In the genomic region with DNA sequence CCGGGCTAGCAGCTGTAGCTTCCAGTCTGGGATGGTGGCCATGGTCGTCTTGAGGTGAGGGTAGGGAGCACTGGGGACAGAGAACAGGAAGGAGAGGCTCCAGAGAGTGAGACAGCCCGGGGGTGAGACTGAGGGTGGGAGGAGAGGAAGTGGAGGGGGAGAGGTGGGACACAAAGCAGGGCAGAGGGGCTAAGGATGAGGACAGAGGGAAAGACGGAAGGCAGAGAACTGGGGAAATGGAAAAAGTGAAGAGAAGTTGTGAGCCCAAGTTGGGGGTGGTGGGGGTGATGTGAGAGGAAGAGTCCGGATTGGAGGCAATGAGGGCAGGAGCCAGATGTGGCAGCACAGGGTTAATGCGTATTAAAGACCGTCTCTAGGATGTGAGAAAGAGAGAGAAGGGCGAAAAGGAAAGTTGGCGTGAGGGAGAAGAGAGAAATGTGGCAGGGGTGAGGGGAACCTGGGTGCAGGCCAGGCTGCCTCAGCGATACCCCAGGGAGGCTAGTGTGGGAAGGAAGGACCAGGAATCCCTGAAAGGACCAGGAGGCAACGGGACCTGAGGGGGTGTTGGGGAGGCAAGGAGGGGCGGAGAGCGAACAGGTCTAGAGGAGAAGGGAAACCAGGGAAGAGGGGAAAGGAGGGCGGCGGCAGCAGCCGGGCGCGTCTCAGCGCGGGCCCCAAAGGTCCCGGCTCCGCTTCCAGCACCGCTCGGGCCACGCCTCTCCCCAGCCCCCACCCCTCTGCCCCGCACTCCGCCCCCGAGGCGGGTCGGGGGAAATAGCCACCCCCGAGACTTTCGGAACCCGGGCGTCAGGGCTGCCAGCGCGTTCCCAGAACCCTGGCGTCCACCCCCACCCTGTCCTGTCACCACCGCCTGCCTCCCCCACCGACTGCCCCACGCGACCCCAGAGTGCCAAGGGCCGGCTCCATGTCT, we compare ENCODE assay signal across 1 cellular context.
TF ChIP-seq lines count a peak whose summit lies in the region.

A gene with protein sequence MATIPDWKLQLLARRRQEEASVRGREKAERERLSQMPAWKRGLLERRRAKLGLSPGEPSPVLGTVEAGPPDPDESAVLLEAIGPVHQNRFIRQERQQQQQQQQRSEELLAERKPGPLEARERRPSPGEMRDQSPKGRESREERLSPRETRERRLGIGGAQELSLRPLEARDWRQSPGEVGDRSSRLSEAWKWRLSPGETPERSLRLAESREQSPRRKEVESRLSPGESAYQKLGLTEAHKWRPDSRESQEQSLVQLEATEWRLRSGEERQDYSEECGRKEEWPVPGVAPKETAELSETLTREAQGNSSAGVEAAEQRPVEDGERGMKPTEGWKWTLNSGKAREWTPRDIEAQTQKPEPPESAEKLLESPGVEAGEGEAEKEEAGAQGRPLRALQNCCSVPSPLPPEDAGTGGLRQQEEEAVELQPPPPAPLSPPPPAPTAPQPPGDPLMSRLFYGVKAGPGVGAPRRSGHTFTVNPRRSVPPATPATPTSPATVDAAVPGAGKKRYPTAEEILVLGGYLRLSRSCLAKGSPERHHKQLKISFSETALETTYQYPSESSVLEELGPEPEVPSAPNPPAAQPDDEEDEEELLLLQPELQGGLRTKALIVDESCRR (minus strand): TSS at position 669 of the 931 bp plus-strand sequence. CDS start 627 bp downstream, at position 42.

TF ChIP-seq in HepG2, 621 proteins besides CTCF, POLR2A, EP300 and RAD21 (continued from another document and continues in another):
- TF ChIP-seq, protein P1, sequence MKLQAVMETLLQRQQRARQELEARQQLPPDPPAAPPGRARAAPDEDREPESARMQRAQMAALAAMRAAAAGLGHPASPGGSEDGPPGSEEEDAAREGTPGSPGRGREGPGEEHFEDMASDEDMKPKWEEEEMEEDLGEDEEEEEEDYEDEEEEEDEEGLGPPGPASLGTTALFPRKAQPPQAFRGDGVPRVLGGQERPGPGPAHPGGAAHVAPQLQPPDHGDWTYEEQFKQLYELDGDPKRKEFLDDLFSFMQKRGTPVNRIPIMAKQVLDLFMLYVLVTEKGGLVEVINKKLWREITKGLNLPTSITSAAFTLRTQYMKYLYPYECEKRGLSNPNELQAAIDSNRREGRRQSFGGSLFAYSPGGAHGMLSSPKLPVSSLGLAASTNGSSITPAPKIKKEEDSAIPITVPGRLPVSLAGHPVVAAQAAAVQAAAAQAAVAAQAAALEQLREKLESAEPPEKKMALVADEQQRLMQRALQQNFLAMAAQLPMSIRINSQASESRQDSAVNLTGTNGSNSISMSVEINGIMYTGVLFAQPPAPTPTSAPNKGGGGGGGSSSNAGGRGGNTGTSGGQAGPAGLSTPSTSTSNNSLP (IDR thresholded peaks at IDR 0.05; ENCODE audit: low read depth, low read length): no peak
- TF ChIP-seq REL (CRISPR knock-in tag; conservative IDR thresholded peaks at IDR 0.05) (no peak), PRPF4 (IDR thresholded peaks at IDR 0.05; ENCODE audit: low read depth, low read length, poor library complexity, severe bottlenecking) (no peak), ZSCAN25 (CRISPR knock-in tag; IDR thresholded peaks at IDR 0.05) (no peak), CEBPZ (IDR thresholded peaks at IDR 0.05; ENCODE audit: low read length) (no peak), ZKSCAN8 (CRISPR knock-in tag; IDR thresholded peaks at IDR 0.05; ENCODE audit: borderline replicate concordance) (no peak), AHR (CRISPR knock-in tag; IDR thresholded peaks at IDR 0.05) (no peak), YY1 (IDR thresholded peaks at IDR 0.05; ENCODE audit: insufficient read depth, insufficient replicate concordance, low read depth, low read length) (no peak), PPARG (CRISPR knock-in tag; conservative IDR thresholded peaks at IDR 0.05) (no peak), TERF1 (CRISPR knock-in tag; IDR thresholded peaks at IDR 0.05) (no peak), CBX5 (CRISPR knock-in tag; IDR thresholded peaks at IDR 0.05; ENCODE audit: borderline replicate concordance) (no peak), ETV6 (CRISPR knock-in tag; conservative IDR thresholded peaks at IDR 0.05) (no peak), RBFOX2 (IDR thresholded peaks at IDR 0.05; ENCODE audit: low read depth, low read length) (no peak), ZNF556 (CRISPR knock-in tag; IDR thresholded peaks at IDR 0.05; ENCODE audit: borderline replicate concordance) (0 out of 2 replicates have a peak, but pooled peaks have one; percentile 67), POLR2AphosphoS2 (IDR thresholded peaks at IDR 0.05; ENCODE audit: low read depth, low read length) (no peak), HOXD1 (CRISPR knock-in tag; IDR thresholded peaks at IDR 0.05) (no peak), REPIN1 (CRISPR knock-in tag; IDR thresholded peaks at IDR 0.05; ENCODE audit: borderline replicate concordance, low read depth) (no peak), YEATS4 (CRISPR knock-in tag; IDR thresholded peaks at IDR 0.05; ENCODE audit: borderline replicate concordance) (0 out of 2 replicates have a peak, but pooled peaks have one; percentile 23), ZZZ3 (CRISPR knock-in tag; IDR thresholded peaks at IDR 0.05; ENCODE audit: borderline replicate concordance) (no peak; the same call in 1 of the 2 replicates), ZNF17 (CRISPR knock-in tag; IDR thresholded peaks at IDR 0.05) (no peak), ZFP37 (CRISPR knock-in tag; IDR thresholded peaks at IDR 0.05; ENCODE audit: borderline replicate concordance) (0 out of 2 replicates have a peak, but pooled peaks have one; percentile 50), PATZ1 (CRISPR knock-in tag; IDR thresholded peaks at IDR 0.05) (peak; percentile 14; the same call in 1 of the 2 replicates), FOSL2 (CRISPR knock-in tag; IDR thresholded peaks at IDR 0.05) (0 out of 2 replicates have a peak, but pooled peaks have one; percentile 5), NBN (conservative IDR thresholded peaks at IDR 0.05) (no peak), CCDC6 (CRISPR knock-in tag; IDR thresholded peaks at IDR 0.05) (peak; percentile 69; the same call in 1 of the 2 replicates), ZNF646 (CRISPR knock-in tag; IDR thresholded peaks at IDR 0.05) (no peak), MXI1 (IDR thresholded peaks at IDR 0.05; ENCODE audit: borderline replicate concordance, low read depth, low read length) (no peak)
- TF ChIP-seq, protein P2, sequence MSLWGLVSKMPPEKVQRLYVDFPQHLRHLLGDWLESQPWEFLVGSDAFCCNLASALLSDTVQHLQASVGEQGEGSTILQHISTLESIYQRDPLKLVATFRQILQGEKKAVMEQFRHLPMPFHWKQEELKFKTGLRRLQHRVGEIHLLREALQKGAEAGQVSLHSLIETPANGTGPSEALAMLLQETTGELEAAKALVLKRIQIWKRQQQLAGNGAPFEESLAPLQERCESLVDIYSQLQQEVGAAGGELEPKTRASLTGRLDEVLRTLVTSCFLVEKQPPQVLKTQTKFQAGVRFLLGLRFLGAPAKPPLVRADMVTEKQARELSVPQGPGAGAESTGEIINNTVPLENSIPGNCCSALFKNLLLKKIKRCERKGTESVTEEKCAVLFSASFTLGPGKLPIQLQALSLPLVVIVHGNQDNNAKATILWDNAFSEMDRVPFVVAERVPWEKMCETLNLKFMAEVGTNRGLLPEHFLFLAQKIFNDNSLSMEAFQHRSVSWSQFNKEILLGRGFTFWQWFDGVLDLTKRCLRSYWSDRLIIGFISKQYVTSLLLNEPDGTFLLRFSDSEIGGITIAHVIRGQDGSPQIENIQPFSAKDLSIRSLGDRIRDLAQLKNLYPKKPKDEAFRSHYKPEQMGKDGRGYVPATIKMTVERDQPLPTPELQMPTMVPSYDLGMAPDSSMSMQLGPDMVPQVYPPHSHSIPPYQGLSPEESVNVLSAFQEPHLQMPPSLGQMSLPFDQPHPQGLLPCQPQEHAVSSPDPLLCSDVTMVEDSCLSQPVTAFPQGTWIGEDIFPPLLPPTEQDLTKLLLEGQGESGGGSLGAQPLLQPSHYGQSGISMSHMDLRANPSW (CRISPR knock-in tag; IDR thresholded peaks at IDR 0.05; ENCODE audit: borderline replicate concordance): no peak
- TF ChIP-seq, protein P3, sequence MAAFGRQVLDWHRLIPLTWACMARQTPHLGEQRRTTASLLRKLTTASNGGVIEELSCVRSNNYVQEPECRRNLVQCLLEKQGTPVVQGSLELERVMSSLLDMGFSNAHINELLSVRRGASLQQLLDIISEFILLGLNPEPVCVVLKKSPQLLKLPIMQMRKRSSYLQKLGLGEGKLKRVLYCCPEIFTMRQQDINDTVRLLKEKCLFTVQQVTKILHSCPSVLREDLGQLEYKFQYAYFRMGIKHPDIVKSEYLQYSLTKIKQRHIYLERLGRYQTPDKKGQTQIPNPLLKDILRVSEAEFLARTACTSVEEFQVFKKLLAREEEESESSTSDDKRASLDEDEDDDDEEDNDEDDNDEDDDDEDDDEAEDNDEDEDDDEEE (CRISPR knock-in tag; IDR thresholded peaks at IDR 0.05): no peak
